ENCODE assay signal across 2 cellular contexts in the genomic region with DNA sequence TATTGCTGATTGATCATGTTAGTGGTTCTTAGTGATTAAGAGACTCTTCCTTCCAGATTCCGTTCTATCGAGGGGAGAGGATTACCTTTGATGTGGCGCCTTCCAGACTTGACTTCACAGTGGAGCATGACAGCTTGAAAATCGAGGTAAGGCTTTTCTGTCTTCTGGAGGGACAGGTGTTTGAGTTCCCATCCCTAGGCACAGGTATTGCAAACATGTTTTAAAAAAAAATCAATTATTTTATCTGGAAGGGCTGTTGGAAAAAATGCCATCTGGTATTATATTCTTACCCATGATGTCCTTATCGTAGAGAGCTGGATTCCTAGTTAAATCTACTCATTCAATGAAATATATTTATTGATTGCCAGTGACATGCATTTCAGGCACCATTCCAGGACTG. TPM values are rescaled to one million over a fixed set of nuclear protein-coding genes. Genes with fewer than 3 reads are reported as not detected.
"Had no signal": no experiment of that assay in that cellular context is flagged by ENCODE, and none has a peak within 500 bp of the region (broad histone marks: within the 10 kb centered on the region; RNA-seq: fewer than 3 reads in every experiment).

No MANE protein-coding gene starts in this region.

RNA-seq across cellular contexts. Expression of a gene that starts 29.1 kb away (rescaled TPM):
- total RNA-seq: HT1080 had no signal
- polyA plus RNA-seq: IgD-negative memory B cell had no signal
